8 cellular contexts compared by ENCODE assay signal in genomic region chr19:45509692-45510015, GRCh38. TPM values are rescaled to one million over a fixed set of nuclear protein-coding genes. Genes with fewer than 3 reads are reported as not detected.
DNase-seq lines count a peak whose midpoint lies in the region; ATAC-seq and TF ChIP-seq lines count a peak whose summit lies in the region.

No MANE protein-coding gene starts in this region.

- POLR2A ChIA-PET in activated CD4-positive, alpha-beta T cell treated with anti-CD3 and anti-CD28 coated beads for 36 hours (lab: Charles Lee), result no interaction called here

- no peaks in the 10 kb centered on the region for H3K9me3 Mint-ChIP-seq in activated CD4-positive, alpha-beta T cell treated with anti-CD3 and anti-CD28 coated beads for 36 hours (ENCODE audit: low read depth)

- TF ChIP-seq CTCF in adrenal gland (IDR thresholded peaks at IDR 0.05), result no peak
- no peak for TF ChIP-seq CTCF in left lung (IDR thresholded peaks at IDR 0.05)
- no peak for TF ChIP-seq CTCF in thoracic aorta (IDR thresholded peaks at IDR 0.05)

- no peak for TF ChIP-seq POLR2A in adrenal gland (IDR thresholded peaks at IDR 0.05)

- H3K4me3 Mint-ChIP-seq in activated CD4-positive, alpha-beta T cell treated with anti-CD3 and anti-CD28 coated beads for 36 hours, result peak overlapping the region; percentile 85

- H3K27me3 ChIP-seq in adrenal gland (no peaks in the 10 kb centered on the region), left lung (no peaks in the 10 kb centered on the region), thoracic aorta (replicated peaks; ENCODE audit: insufficient read depth) (no peaks in the 10 kb centered on the region)

- H3K9me3 ChIP-seq in adrenal gland (replicated peaks in 1 of 3) (no peaks in the 10 kb centered on the region), left lung (no peaks in the 10 kb centered on the region), thoracic aorta (no peaks in the 10 kb centered on the region)

- WGBS in adrenal gland, 4 donors, result 2 to 4% (median 3%) methylated on average over 3 of the region's 3 CpGs

- peak overlapping the region; percentile 46 to 95 (median 85) for H3K27ac ChIP-seq in adrenal gland
- peak overlapping the region; percentile 86 to 98 for H3K27ac ChIP-seq in left lung
- H3K27ac ChIP-seq in thoracic aorta, result peak overlapping the region; percentile 96 to 99

- peak overlapping the region; percentile 72 for H3K27ac Mint-ChIP-seq in activated CD4-positive, alpha-beta T cell treated with anti-CD3 and anti-CD28 coated beads for 36 hours

- H3K27me3 Mint-ChIP-seq in activated CD4-positive, alpha-beta T cell treated with anti-CD3 and anti-CD28 coated beads for 36 hours, result no peaks in the 10 kb centered on the region

- H3K4me1 ChIP-seq in adrenal gland (replicated peaks in 1 of 2), result peaks cover 25 to 51% of the 10 kb centered on the region in 2 donors
- peaks cover 20 to 69% of the 10 kb centered on the region in 2 donors for H3K4me1 ChIP-seq in left lung
- peaks cover 21 to 59% of the 10 kb centered on the region in 2 donors for H3K4me1 ChIP-seq in thoracic aorta (ENCODE audit: control insufficient read depth in 1 of 2, low read depth in 2 of 2)

- no peak for ATAC-seq in activated CD4-positive, alpha-beta T cell treated with anti-CD3 and anti-CD28 coated beads for 36 hours
- ATAC-seq in left lung, result no peak
- no peak for ATAC-seq in thoracic aorta (ENCODE audit: insufficient number of reproducible peaks, low FRiP score, low read depth)
- ATAC-seq in GM21423 (IDR thresholded peaks at IDR 0.05; ENCODE audit: unreplicated experiment), result no peak
- ATAC-seq in GM18520 (IDR thresholded peaks at IDR 0.05; ENCODE audit: unreplicated experiment), result no peak

- CTCF ChIA-PET in activated CD4-positive, alpha-beta T cell treated with anti-CD3 and anti-CD28 coated beads for 36 hours (lab: Charles Lee), result interaction anchor here (0.6 to 1.5 kb wide), 4 partner anchors 15 to 322 kb away, joined by 3 to 5 read pairs (median 4); no protein-coding TSS in a partner anchor

- peaks cover 20% of the 10 kb centered on the region for H3K36me3 Mint-ChIP-seq in activated CD4-positive, alpha-beta T cell treated with anti-CD3 and anti-CD28 coated beads for 36 hours (ENCODE audit: low read depth)

- intact Hi-C loops in activated CD4-positive, alpha-beta T cell treated with anti-CD3 and anti-CD28 coated beads for 36 hours (cut with DNase I, micrococcal nuclease), result loop anchor here (5.0 kb wide), 4 partner anchors 133 to 762 kb away; partner anchors contain the start of genes BCL3 (in 1 of the 2), RELB (in 1 of the 2) and TOMM40 (in 1 of the 2)
- intact Hi-C loops in adrenal gland (cut with DNase I) (no loop called here), left lung (cut with DNase I) (no loop called here)

- H3K36me3 ChIP-seq in adrenal gland (replicated peaks in 1 of 2), result no peaks in the 10 kb centered on the region
- peaks cover 0 to 9% of the 10 kb centered on the region in 2 donors for H3K36me3 ChIP-seq in left lung
- no peaks in the 10 kb centered on the region for H3K36me3 ChIP-seq in thoracic aorta

- H3K4me3 ChIP-seq in adrenal gland (peak overlapping the region in 3 of 4 donors; percentile 15 to 98 (median 68)), left lung (peak overlapping the region; percentile 96 to 100), thoracic aorta (peak overlapping the region; percentile 95)

- DNase-seq in activated CD4-positive, alpha-beta T cell treated with anti-CD3 and anti-CD28 coated beads for 36 hours, result no peak
- DNase-seq in activated CD4-positive, alpha-beta T cell treated with anti-CD3 and anti-CD28 coated beads, Interleukin-2, amount 50 U/mL, for 4 hours, result no peak
- DNase-seq in adrenal gland, result no peak
- DNase-seq in left lung, result no peak
- no peak for DNase-seq in thoracic aorta (ENCODE audit: low spot score)
- DNase-seq in NCI-H1417 treated with DMSO at 0.1 percent for 48 hours (lab: John Stamatoyannopoulos, UW), result no peak

- H3K4me1 Mint-ChIP-seq in activated CD4-positive, alpha-beta T cell treated with anti-CD3 and anti-CD28 coated beads for 36 hours, result peaks cover 60% of the 10 kb centered on the region

RNA-seq across cellular contexts. Expression of gene VASP, which starts 2.4 kb away (rescaled TPM):
- 100 to 1,000 TPM; 152 to 153 TPM for total RNA-seq in activated CD4-positive, alpha-beta T cell treated with anti-CD3 and anti-CD28 coated beads for 36 hours
- total RNA-seq in adrenal gland (100 to 1,000 TPM in 2 of 8 donors, 10 to 100 TPM in 6; 41.4 to 118 (median 68.8) TPM), left lung (100 to 1,000 TPM; 109 to 220 TPM), thoracic aorta (100 to 1,000 TPM; 208 to 287 TPM)
- polyA plus RNA-seq in adrenal gland, result 10 to 100 TPM; 30.2 to 96.2 (median 62.9) TPM

RNA-seq across cellular contexts. Expression of gene PPM1N, which starts 11.4 kb away (rescaled TPM):
- total RNA-seq in activated CD4-positive, alpha-beta T cell treated with anti-CD3 and anti-CD28 coated beads for 36 hours, result 1 to 10 TPM; 2.8 to 3.1 TPM
- total RNA-seq in adrenal gland, result 1 to 10 TPM in 6 of 8 donors, not detected in 2; 1.2 to 2.5 (median 1.7) TPM
- polyA plus RNA-seq in adrenal gland, result 1 to 10 TPM in 2 of 3 donors, under 1 TPM in 1; 0.99 to 3.7 (median 1.7) TPM
- 1 to 10 TPM in 1 of 2 donors, under 1 TPM in 1; 0.47 to 2.1 TPM for total RNA-seq in left lung
- 1 to 10 TPM; 3.5 to 6.6 TPM for total RNA-seq in thoracic aorta

RNA-seq across cellular contexts. Expression of gene RTN2, which starts 12.8 kb away (rescaled TPM):
- total RNA-seq in activated CD4-positive, alpha-beta T cell treated with anti-CD3 and anti-CD28 coated beads for 36 hours, result 1 to 10 TPM; 2.0 to 3.2 TPM
- total RNA-seq in adrenal gland (10 to 100 TPM in 7 of 8 donors, 1 to 10 TPM in 1; 8.6 to 65.8 (median 20.7) TPM), left lung (10 to 100 TPM in 1 of 2 donors, 1 to 10 TPM in 1; 9.4 to 16.7 TPM), thoracic aorta (10 to 100 TPM; 16.0 to 22.6 TPM)
- 10 to 100 TPM in 1 of 3 donors, 1 to 10 TPM in 2; 4.8 to 11.8 (median 7.4) TPM for polyA plus RNA-seq in adrenal gland

RNA-seq across cellular contexts. Expression of gene FOSB, which starts 41.9 kb away (rescaled TPM):
- total RNA-seq in activated CD4-positive, alpha-beta T cell treated with anti-CD3 and anti-CD28 coated beads for 36 hours, result 1 to 10 TPM; 7.3 to 7.7 TPM
- total RNA-seq in adrenal gland, result 10 to 100 TPM in 1 of 8 donors, 1 to 10 TPM in 7; 1.0 to 21.7 (median 2.8) TPM
- 10 to 100 TPM in 1 of 3 donors, 1 to 10 TPM in 1, under 1 TPM in 1; 0.95 to 11.1 (median 4.3) TPM for polyA plus RNA-seq in adrenal gland
- total RNA-seq in left lung, result 10 to 100 TPM in 1 of 2 donors, 1 to 10 TPM in 1; 7.1 to 20.4 TPM
- total RNA-seq in thoracic aorta, result 100 to 1,000 TPM; 126 to 587 TPM

Comparison
In these comparisons a context has a peak if more than half of its experiments do, and no peak if none do; other contexts are left out.
1. intact Hi-C loops: an anchor here in activated CD4-positive, alpha-beta T cell treated with anti-CD3 and anti-CD28 coated beads for 36 hours (5.0 kb wide); none called in adrenal gland and left lung.